In genomic region chr20:24669701-24670100, GRCh38 we compare ENCODE assay signal across 17 cellular contexts.
"Had no signal": no experiment of that assay in that cellular context is flagged by ENCODE, and none has a peak within 500 bp of the region (broad histone marks: within the 10 kb centered on the region; RNA-seq: fewer than 3 reads in every experiment).

No MANE protein-coding gene starts in this region.

- H3K27ac ChIP-seq: colonic mucosa, neutrophil, skin epidermis, thyroid gland, upper lobe of left lung, vagina had no signal

- H3K36me3 Mint-ChIP-seq: naive thymus-derived CD8-positive, alpha-beta T cell had no signal

- H3K4me1 ChIP-seq: colonic mucosa, thyroid gland, upper lobe of left lung had no signal

- H3K36me3 ChIP-seq: colonic mucosa, neutrophil, thyroid gland, upper lobe of left lung, vagina had no signal

- H3K9me3 Mint-ChIP-seq: endodermal cell; naive thymus-derived CD8-positive, alpha-beta T cell had no signal

- H3K27me3 ChIP-seq: colonic mucosa, neutrophil, thyroid gland, upper lobe of left lung, vagina had no signal

- H3K27ac Mint-ChIP-seq: endodermal cell had no signal

- DNase-seq: colonic mucosa; effector CD4-positive, alpha-beta T cell; endodermal cell; foreskin melanocyte; hippocampal formation; mammary epithelial cell; naive thymus-derived CD8-positive, alpha-beta T cell; stimulated activated CD4-positive, alpha-beta T cell treated with anti-CD3 and anti-CD28 coated beads, Interleukin-12 subunit alpha, Interleukin-12 subunit beta, amount 100 ng/mL, for 4 hours; stimulated activated naive CD4-positive, alpha-beta T cell treated with Interleukin-2 at 50 U/mL for 16 hours; thyroid gland; upper lobe of left lung had no signal

- ATAC-seq: left lobe of liver; mucosa of descending colon; naive thymus-derived CD8-positive, alpha-beta T cell; sciatic nerve had no signal

- H3K4me3 ChIP-seq: colonic mucosa, mucosa of descending colon, skin epidermis, thyroid gland, upper lobe of left lung, vagina had no signal

- H3K9me3 ChIP-seq: colonic mucosa, mucosa of descending colon, neutrophil, thyroid gland, upper lobe of left lung, vagina had no signal
